In genomic region chrX:150693782-150694574, GRCh38 we compare ENCODE assay signal across 8 cellular contexts. TPM values are rescaled to one million over a fixed set of nuclear protein-coding genes. Genes with fewer than 3 reads are reported as not detected.
DNase-seq lines count a peak whose midpoint lies in the region; TF ChIP-seq lines count a peak whose summit lies in the region.

No MANE protein-coding gene starts in this region.

- no peaks in the 10 kb centered on the region; the same call in 1 of the 2 replicates for H3K79me2 ChIP-seq in H9 (ENCODE audit: insufficient read depth, low read length)

- H2AFZ ChIP-seq in H9 (ENCODE audit: low read length), result no peak overlapping the region

- H2BK12ac ChIP-seq in H9 (ENCODE audit: insufficient read length, low read depth, low read length), result no peak overlapping the region

- H3K23ac ChIP-seq in H9 (ENCODE audit: insufficient read length, low read depth, low read length), result no peak overlapping the region

- H3K4me1 ChIP-seq in H9 (ENCODE audit: insufficient read depth, low read length) (peaks cover 2% of the 10 kb centered on the region; the same call in 1 of the 2 replicates), skeletal muscle satellite cell (ENCODE audit: control insufficient read depth, insufficient read depth, low read length) (peaks cover 7% of the 10 kb centered on the region)

- H2BK20ac ChIP-seq in H9 (ENCODE audit: low read depth, low read length, poor library complexity, severe bottlenecking), result no peak overlapping the region

- H4K5ac ChIP-seq in H9 (ENCODE audit: insufficient read length, low read depth, low read length), result no peak overlapping the region

- H3K4me2 ChIP-seq in H9 (ENCODE audit: insufficient read depth, insufficient read length, low read length) (peak overlapping the region; percentile 54), skeletal muscle satellite cell (ENCODE audit: low read length) (peak overlapping the region; percentile 83)

- peaks cover 0 to 23% (median 10%) of the 10 kb centered on the region in 3 experiments; a peak in 6 of 7 replicates for H3K36me3 Mint-ChIP-seq in H9 (ENCODE audit: insufficient read depth in 1 of 3, low read depth in 3 of 3)
- peaks cover 6% of the 10 kb centered on the region for H3K36me3 Mint-ChIP-seq in T-helper 1 cell treated with Interleukin-12 subunit alpha and Interleukin-12 subunit beta and Interleukin-4 antibody, amounts not matched to agents 30 μg/mL and 1 μg/mL, for 36 hours (ENCODE audit: low read depth)

- H4K8ac ChIP-seq in H9 (replicated peaks; ENCODE audit: insufficient read length, low read depth, low read length), result no peak overlapping the region

- TF ChIP-seq CTCF in GM12865 (IDR thresholded peaks at IDR 0.05; ENCODE audit: insufficient read depth, low read depth, low read length, missing control alignments), result no peak
- TF ChIP-seq CTCF in H9 (conservative IDR thresholded peaks at IDR 0.05), result no peak

- H3K9me3 ChIP-seq in H9 (ENCODE audit: control insufficient read depth, low read depth, low read length) (peaks cover 6% of the 10 kb centered on the region), skeletal muscle satellite cell (replicated peaks; ENCODE audit: low read length) (peaks cover 17% of the 10 kb centered on the region)

- peaks cover 66 to 74% of the 10 kb centered on the region in 2 experiments for H3K9me3 Mint-ChIP-seq in H9
- H3K9me3 Mint-ChIP-seq in T-helper 1 cell treated with Interleukin-12 subunit alpha and Interleukin-12 subunit beta and Interleukin-4 antibody, amounts not matched to agents 30 μg/mL and 1 μg/mL, for 36 hours, result no peaks in the 10 kb centered on the region

- no peak overlapping the region for H3K27ac Mint-ChIP-seq in H9
- H3K27ac Mint-ChIP-seq in T-helper 1 cell treated with Interleukin-12 subunit alpha and Interleukin-12 subunit beta and Interleukin-4 antibody, amounts not matched to agents 30 μg/mL and 1 μg/mL, for 36 hours, result peak overlapping the region; percentile 94

- H3K27me3 Mint-ChIP-seq in H9 (ENCODE audit: low read depth), result no peaks in the 10 kb centered on the region; the same call in 1 of the 2 replicates
- no peaks in the 10 kb centered on the region for H3K27me3 Mint-ChIP-seq in T-helper 1 cell treated with Interleukin-12 subunit alpha and Interleukin-12 subunit beta and Interleukin-4 antibody, amounts not matched to agents 30 μg/mL and 1 μg/mL, for 36 hours (ENCODE audit: low read depth)

- WGBS in H9 (ENCODE audit: extremely low coverage, insufficient read length, low lambda C conversion rate), result no CpG with 5 or more reads among the region's 33 CpGs

- H3K4me3 Mint-ChIP-seq in H9, result peak overlapping the region; percentile 73 to 80
- H3K4me3 Mint-ChIP-seq in T-helper 1 cell treated with Interleukin-12 subunit alpha and Interleukin-12 subunit beta and Interleukin-4 antibody, amounts not matched to agents 30 μg/mL and 1 μg/mL, for 36 hours, result peak overlapping the region; percentile 86

- no peak overlapping the region for H3K56ac ChIP-seq in H9 (ENCODE audit: insufficient read length, low read depth, low read length)

- H3K18ac ChIP-seq in H9 (ENCODE audit: insufficient read length, low read depth, low read length), result no peak overlapping the region

- no peak overlapping the region for H3K4ac ChIP-seq in H9 (ENCODE audit: low read depth, low read length)

- no peak overlapping the region for H4K91ac ChIP-seq in H9 (ENCODE audit: insufficient read length, low read depth, low read length)

- DNase-seq in GM12865 (ENCODE audit: low read depth), result peak; percentile 92
- peak; percentile 68 for DNase-seq in H9
- peak; percentile 50 for DNase-seq in LoVo (ENCODE audit: low spot score)
- DNase-seq in astrocyte of the hippocampus (ENCODE audit: low read depth, low spot score), result peak; percentile 62
- DNase-seq in AML-193 (lab: John Stamatoyannopoulos, UW), result no peak

- H3K4me3 ChIP-seq in GM12865 (ENCODE audit: low read depth, low read length), result peak overlapping the region; percentile 73
- peak overlapping the region; percentile 18 for H3K4me3 ChIP-seq in iPS-11a (ENCODE audit: low read depth, low read length)
- peak overlapping the region; percentile 66 for H3K4me3 ChIP-seq in skeletal muscle satellite cell (ENCODE audit: low read length)

- no peak overlapping the region for H3K9ac ChIP-seq in H9 (ENCODE audit: extremely low read depth, insufficient read length, low read length)
- H3K9ac ChIP-seq in skeletal muscle satellite cell (ENCODE audit: low read depth, low read length), result peak overlapping the region; percentile 77

- no peaks in the 10 kb centered on the region for H3K79me1 ChIP-seq in H9 (ENCODE audit: insufficient read depth, low read depth, low read length, poor library complexity, severe bottlenecking)

- peaks cover 9% of the 10 kb centered on the region for H3K23me2 ChIP-seq in H9 (ENCODE audit: insufficient read length, low read depth, low read length, poor library complexity, severe bottlenecking)

- H3K14ac ChIP-seq in H9 (ENCODE audit: insufficient read depth, low read length), result no peak overlapping the region

- H3K27me3 ChIP-seq in H9 (ENCODE audit: insufficient read depth, low read length) (no peaks in the 10 kb centered on the region), skeletal muscle satellite cell (ENCODE audit: control insufficient read depth, insufficient read depth, low read length) (no peaks in the 10 kb centered on the region)

- no peaks in the 10 kb centered on the region for H3K36me3 ChIP-seq in skeletal muscle satellite cell (ENCODE audit: insufficient read depth, low read length)

- H2BK15ac ChIP-seq in H9 (ENCODE audit: low read depth, low read length), result no peak overlapping the region

- no peak overlapping the region for H2AK5ac ChIP-seq in H9 (ENCODE audit: insufficient read length, low read length)

- no peak overlapping the region for H2BK120ac ChIP-seq in H9 (ENCODE audit: low read depth, low read length, poor library complexity, severe bottlenecking)

- no peak overlapping the region for H2BK5ac ChIP-seq in H9 (ENCODE audit: insufficient read length, low read length)

- no peaks in the 10 kb centered on the region for H4K20me1 ChIP-seq in H9 (ENCODE audit: control insufficient read depth, insufficient read depth, insufficient read length)

- H3K27ac ChIP-seq in H9 (ENCODE audit: insufficient read length, low read depth, low read length), result no peak overlapping the region

- H3K4me1 Mint-ChIP-seq in H9, result peaks cover 14 to 16% of the 10 kb centered on the region in 2 experiments
- H3K4me1 Mint-ChIP-seq in T-helper 1 cell treated with Interleukin-12 subunit alpha and Interleukin-12 subunit beta and Interleukin-4 antibody, amounts not matched to agents 30 μg/mL and 1 μg/mL, for 36 hours (ENCODE audit: low read depth), result peaks cover 54% of the 10 kb centered on the region

- no peak overlapping the region for H3T11ph ChIP-seq in H9 (ENCODE audit: low read length)

RNA-seq across cellular contexts. Expression of gene MTMR1, which starts 0.8 kb away (rescaled TPM):
- total RNA-seq in H9 (2021), result 25.2 and 26.1 TPM in 2 replicates
- total RNA-seq in skeletal muscle satellite cell (2012; rRNA removed), result 11.9 and 13.5 TPM in 2 replicates

Comparison
In these comparisons a context has a peak if more than half of its experiments do, and no peak if none do; other contexts are left out.
1. DNase-seq: peak in GM12865 (single experiment), H9 (single experiment), LoVo (single experiment) and astrocyte of the hippocampus (single experiment); none in AML-193 (0 of 2).
2. H3K4me3 ChIP-seq: peak in every context shown above with its lines; median percentile 73 in GM12865; 66 in skeletal muscle satellite cell; 18 in iPS-11a.